8 cellular contexts compared by ENCODE assay signal in genomic region chr16:67170168-67170947, GRCh38. TPM values are rescaled to one million over a fixed set of nuclear protein-coding genes. Genes with fewer than 3 reads are reported as not detected.
DNase-seq lines count a peak whose midpoint lies in the region; ATAC-seq and TF ChIP-seq lines count a peak whose summit lies in the region.

Gene NOL3 (plus strand): TSS chr16:67170538.

- 2% methylated on average over 8 of the region's 50 CpGs for WGBS in right lobe of liver (ENCODE audit: insufficient coverage, low coverage, low lambda C conversion rate, missing lambda C conversion rate)

- TF ChIP-seq POLR2A in right lobe of liver (IDR thresholded peaks at IDR 0.05) = peak; percentile 58

- DNase-seq in DMS153 treated with DMSO at 0.1 percent for 48 hours (lab: John Stamatoyannopoulos, UW; ENCODE audit: unreplicated experiment) (peak; percentile 77), ecto neural progenitor cell (ENCODE audit: low spot score) (peak; percentile 90), right lobe of liver (peak; percentile 88 to 94 (median 89)), stromal cell of bone marrow (ENCODE audit: low read depth) (peak; percentile 67)

- H3K4me3 Mint-ChIP-seq in IgD-negative memory B cell = peak within 1 kb of the TSS; percentile 66 to 87 (median 76)

- peak within 1 kb of the TSS; percentile 18 for H3K4me2 ChIP-seq in SU-DHL-6 (ENCODE audit: low read depth, low read length, poor library complexity, severe bottlenecking)

- H3K27ac ChIP-seq in SU-DHL-6 (ENCODE audit: low read depth, low read length) = no peak within 1 kb of the TSS
- H3K27ac ChIP-seq in right lobe of liver = peak within 1 kb of the TSS; percentile 70 to 89 (median 77)

- peaks cover 15 to 26% (median 19%) of the 10 kb centered on the region in 3 donors for H3K4me1 Mint-ChIP-seq in IgD-negative memory B cell

- TF ChIP-seq CTCF in SU-DHL-6 (IDR thresholded peaks at IDR 0.05; ENCODE audit: insufficient read depth, low read length, poor library complexity, severe bottlenecking) (no peak), right lobe of liver (IDR thresholded peaks at IDR 0.05) (no peak)

- peaks cover 0 to 28% (median 7%) of the 10 kb centered on the region in 4 donors for H3K4me1 ChIP-seq in right lobe of liver

- H3K9me3 Mint-ChIP-seq in IgD-negative memory B cell = peaks cover 0 to 2% (median 0%) of the 10 kb centered on the region in 3 donors

- H3K79me2 ChIP-seq in SU-DHL-6 (ENCODE audit: insufficient read depth, low read length) = no peaks in the 10 kb centered on the region

- peaks cover 1% of the 10 kb centered on the region for H3K36me3 Mint-ChIP-seq in IgD-negative memory B cell

- H3K9me2 ChIP-seq in SU-DHL-6 (replicated peaks; ENCODE audit: insufficient read depth, low read length) = no peaks in the 10 kb centered on the region

- H4K20me1 ChIP-seq in SU-DHL-6 (ENCODE audit: low read depth, low read length) = no peaks in the 10 kb centered on the region

- peaks cover 63% of the 10 kb centered on the region for H3K27me3 Mint-ChIP-seq in IgD-negative memory B cell

- no peak within 1 kb of the TSS for H2AFZ ChIP-seq in SU-DHL-6 (ENCODE audit: low read depth, low read length, severe bottlenecking)

- peak; percentile 35 for ATAC-seq in GM21360 (IDR thresholded peaks at IDR 0.05; ENCODE audit: unreplicated experiment)
- peak; percentile 59 to 64 (median 60) for ATAC-seq in right lobe of liver
- ATAC-seq in HG03565 (IDR thresholded peaks at IDR 0.05; ENCODE audit: unreplicated experiment) = no peak

- H3K36me3 ChIP-seq in SU-DHL-6 (ENCODE audit: low read length) (no peaks in the 10 kb centered on the region), right lobe of liver (no peaks in the 10 kb centered on the region)

- H3K9ac ChIP-seq in SU-DHL-6 (ENCODE audit: low read length) = no peak within 1 kb of the TSS

- intact Hi-C loops in right lobe of liver (cut with DNase I) = no loop called here

- peak within 1 kb of the TSS in 1 of 3 donors; percentile 35 for H3K27ac Mint-ChIP-seq in IgD-negative memory B cell

- H3K27me3 ChIP-seq in SU-DHL-6 (ENCODE audit: low read length) (no peaks in the 10 kb centered on the region), right lobe of liver (no peaks in the 10 kb centered on the region)

- H3K9me3 ChIP-seq in SU-DHL-6 (ENCODE audit: insufficient read depth, low read length) (no peaks in the 10 kb centered on the region), right lobe of liver (no peaks in the 10 kb centered on the region)

- no peaks in the 10 kb centered on the region for H3F3A ChIP-seq in SU-DHL-6 (ENCODE audit: insufficient read depth)

- H3K4me3 ChIP-seq in SU-DHL-6 (ENCODE audit: insufficient read depth, low read length, poor library complexity, severe bottlenecking) (no peak within 1 kb of the TSS), right lobe of liver (peak within 1 kb of the TSS; percentile 35 to 56 (median 43))

RNA-seq across cellular contexts. Expression of gene NOL3, which starts in this region (rescaled TPM):
- polyA plus RNA-seq in IgD-negative memory B cell = not detected
- total RNA-seq in right lobe of liver = 10 to 100 TPM; 21.5 to 44.3 (median 28.1) TPM
